Comparison of ENCODE assay signal across 8 cellular contexts in the genomic region with DNA sequence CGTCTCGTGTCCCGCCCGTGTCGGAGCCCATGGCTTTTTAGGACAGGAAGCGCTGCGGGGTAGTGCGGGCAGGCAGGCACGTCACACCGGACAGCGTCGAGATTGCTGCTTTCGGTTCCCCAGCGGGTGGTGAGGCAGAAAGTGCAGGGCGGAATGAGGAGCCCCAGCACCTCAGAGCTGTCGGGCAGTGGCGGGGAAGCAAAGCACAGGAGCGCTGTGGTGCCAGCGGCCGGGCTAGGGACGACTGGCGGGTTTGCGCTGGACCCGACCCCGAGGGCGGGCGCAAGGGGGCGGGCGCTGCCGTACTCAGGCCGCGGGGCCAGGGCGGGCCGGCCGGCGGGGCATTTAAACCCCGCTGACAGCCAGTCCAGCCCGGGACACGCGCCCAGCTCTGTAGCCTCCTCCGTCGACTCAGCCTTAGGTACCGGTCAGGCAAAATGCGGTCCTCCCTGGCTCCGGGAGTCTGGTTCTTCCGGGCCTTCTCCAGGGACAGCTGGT. TPM values are rescaled to one million over a fixed set of nuclear protein-coding genes. Genes with fewer than 3 reads are reported as not detected.
DNase-seq lines count a peak whose midpoint lies in the region; ATAC-seq and TF ChIP-seq lines count a peak whose summit lies in the region.

A gene (plus strand): TSS at position 375 of the 498 bp plus-strand sequence. CDS start 63 bp downstream, at position 438.

- H3K27ac ChIP-seq in naive thymus-derived CD4-positive, alpha-beta T cell (ENCODE audit: low read depth, low read length), result no peak within 1 kb of the TSS
- H3K27ac ChIP-seq in substantia nigra (ENCODE audit: low read depth, low read length, poor library complexity, severe bottlenecking), result peak within 1 kb of the TSS; percentile 56

- peak within 1 kb of the TSS; percentile 58 for H3K4me3 ChIP-seq in naive thymus-derived CD4-positive, alpha-beta T cell (ENCODE audit: low read length)

- ATAC-seq in naive thymus-derived CD4-positive, alpha-beta T cell, result peak; percentile 91

- H3K4me1 ChIP-seq in naive thymus-derived CD4-positive, alpha-beta T cell (ENCODE audit: control insufficient read depth in 2 of 2, insufficient read depth in 2 of 2, low read length in 2 of 2), result peaks cover 4 to 7% of the 10 kb centered on the region in 2 donors

- no peaks in the 10 kb centered on the region for H3K9me3 Mint-ChIP-seq in HFFc6
- no peaks in the 10 kb centered on the region for H3K9me3 Mint-ChIP-seq in naive thymus-derived CD4-positive, alpha-beta T cell

- peaks cover 0 to 10% of the 10 kb centered on the region in 2 donors for H3K27me3 ChIP-seq in naive thymus-derived CD4-positive, alpha-beta T cell (ENCODE audit: control insufficient read depth in 2 of 2, insufficient read depth in 2 of 2, low read length in 2 of 2)

- POLR2A ChIA-PET in naive thymus-derived CD4-positive, alpha-beta T cell (lab: Charles Lee), result no interaction called here

- peak within 1 kb of the TSS; percentile 93 for H3K4me3 Mint-ChIP-seq in HFFc6
- peak within 1 kb of the TSS; percentile 78 to 90 (median 86) for H3K4me3 Mint-ChIP-seq in naive thymus-derived CD4-positive, alpha-beta T cell

- H3K27me3 Mint-ChIP-seq in HFFc6 (ENCODE audit: insufficient read depth), result peaks cover 3% of the 10 kb centered on the region; the same call in 1 of the 2 replicates
- H3K27me3 Mint-ChIP-seq in naive thymus-derived CD4-positive, alpha-beta T cell, result peaks cover 40 to 64% (median 44%) of the 10 kb centered on the region in 5 donors

- peak; percentile 24 for DNase-seq in NCI-H2227 (lab: John Stamatoyannopoulos, UW; ENCODE audit: unreplicated experiment)
- DNase-seq in NCI-H2227 treated with DMSO at 0.1 percent for 48 hours (lab: John Stamatoyannopoulos, UW), result no peak
- peak; percentile 36 for DNase-seq in HFFc6
- DNase-seq in MV-4-11 (lab: John Stamatoyannopoulos, UW), result peak; percentile 85
- DNase-seq in activated CD8-positive, alpha-beta memory T cell treated with anti-CD3 and anti-CD28 coated beads, Interleukin-2, amount 50 U/mL, for 48 hours, result peak; percentile 74
- peak; percentile 43 for DNase-seq in fibroblast of peridontal ligament (ENCODE audit: extremely low read depth)
- peak in 6 of 9 donors; percentile 10 to 55 (median 19) for DNase-seq in naive thymus-derived CD4-positive, alpha-beta T cell
- DNase-seq in substantia nigra (lab: John Stamatoyannopoulos, UW), result peak in 31 of 49 donors; percentile 18 to 74 (median 53)

- intact Hi-C loops in naive thymus-derived CD4-positive, alpha-beta T cell (cut with micrococcal nuclease), result loop anchor here (1.0 to 5.0 kb wide), 2 partner anchors 48 to 49 kb away; a partner anchor contains a TSS

- no peaks in the 10 kb centered on the region for H3K9me3 ChIP-seq in naive thymus-derived CD4-positive, alpha-beta T cell (ENCODE audit: control insufficient read depth in 2 of 3, low read length in 3 of 3)

- no peaks in the 10 kb centered on the region for H3K36me3 Mint-ChIP-seq in HFFc6 (ENCODE audit: low read depth)
- no peaks in the 10 kb centered on the region for H3K36me3 Mint-ChIP-seq in naive thymus-derived CD4-positive, alpha-beta T cell

- CTCF ChIA-PET in naive thymus-derived CD4-positive, alpha-beta T cell (lab: Charles Lee), result no interaction called here

- no peaks in the 10 kb centered on the region for H3K36me3 ChIP-seq in naive thymus-derived CD4-positive, alpha-beta T cell (ENCODE audit: control insufficient read depth in 2 of 3, insufficient read depth in 3 of 3, low read length in 3 of 3)

- peak; percentile 67 for TF ChIP-seq CTCF in HFFc6 (IDR thresholded peaks at IDR 0.05)

- peak within 1 kb of the TSS; percentile 82 for H3K27ac Mint-ChIP-seq in HFFc6
- peak within 1 kb of the TSS in 4 of 9 donors; percentile 3 to 62 (median 42) for H3K27ac Mint-ChIP-seq in naive thymus-derived CD4-positive, alpha-beta T cell

- H3K4me1 Mint-ChIP-seq in HFFc6 (ENCODE audit: low read depth), result peaks cover 17% of the 10 kb centered on the region
- H3K4me1 Mint-ChIP-seq in naive thymus-derived CD4-positive, alpha-beta T cell, result peaks cover 0 to 15% (median 10%) of the 10 kb centered on the region in 7 donors

RNA-seq across cellular contexts. Expression of the gene that starts here (rescaled TPM):
- total RNA-seq in HFFc6 (2021; fragmentation: NEBNext Ultra II Directional; extraction: Animal tissue kit (Norgen Biotek cat#: 25700)), result 1 to 10 TPM; 1.7 to 4.5 (median 3.7) TPM
- total RNA-seq in naive thymus-derived CD4-positive, alpha-beta T cell, result 10 to 100 TPM in 1 of 5 experiments, 1 to 10 TPM in 3, under 1 TPM in 1; 0.58 to 16.3 (median 4.0) TPM
- under 1 TPM; 0.07 to 0.20 TPM for polyA plus RNA-seq in naive thymus-derived CD4-positive, alpha-beta T cell
